Comparison of ENCODE assay signal across 1 cellular context in the genomic region with DNA sequence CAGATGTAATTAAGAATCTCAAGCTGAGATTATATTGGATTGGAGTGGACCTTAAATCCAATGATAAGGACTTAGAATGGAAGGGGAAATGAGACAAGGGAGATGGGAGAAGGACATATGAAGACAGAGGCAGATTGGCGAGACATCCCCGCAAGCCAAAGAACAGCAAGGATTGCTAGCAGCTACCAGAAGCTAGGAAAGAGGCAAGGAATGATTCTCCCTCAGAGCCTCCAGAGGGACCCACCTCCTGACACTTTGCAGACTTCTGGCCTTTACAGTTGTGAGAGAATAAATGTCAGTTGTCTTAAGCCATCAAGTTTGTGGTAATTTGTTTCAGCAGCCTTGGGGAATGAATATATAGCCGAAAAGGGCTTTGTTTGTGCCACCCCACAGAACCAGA.
TF ChIP-seq lines count a peak whose summit lies in the region.

No MANE protein-coding gene starts in this region.

TF ChIP-seq in H1, 55 proteins besides CTCF, POLR2A, EP300 and RAD21:
- TF ChIP-seq CBX8 (IDR thresholded peaks at IDR 0.05; ENCODE audit: borderline replicate concordance, low read depth, low read length) (no peak), FOSL1 (IDR thresholded peaks at IDR 0.05; ENCODE audit: insufficient read depth, low read depth, low read length) (no peak), BRCA1 (IDR thresholded peaks at IDR 0.05; ENCODE audit: low read depth, low read length) (no peak), TCF12 (IDR thresholded peaks at IDR 0.05; ENCODE audit: low read depth, low read length) (no peak), HDAC2 (IDR thresholded peaks at IDR 0.05; ENCODE audit: borderline replicate concordance in 1 of 2, low read depth in 2 of 2, low read length in 2 of 2) (no peak), EGR1 (IDR thresholded peaks at IDR 0.05; ENCODE audit: borderline replicate concordance, low read depth, low read length) (no peak), TEAD4 (IDR thresholded peaks at IDR 0.05; ENCODE audit: low read depth, low read length) (no peak), TAF1 (IDR thresholded peaks at IDR 0.05; ENCODE audit: low read depth, low read length) (no peak)
